Comparison of ENCODE assay signal across 1 cellular context in the genomic region with DNA sequence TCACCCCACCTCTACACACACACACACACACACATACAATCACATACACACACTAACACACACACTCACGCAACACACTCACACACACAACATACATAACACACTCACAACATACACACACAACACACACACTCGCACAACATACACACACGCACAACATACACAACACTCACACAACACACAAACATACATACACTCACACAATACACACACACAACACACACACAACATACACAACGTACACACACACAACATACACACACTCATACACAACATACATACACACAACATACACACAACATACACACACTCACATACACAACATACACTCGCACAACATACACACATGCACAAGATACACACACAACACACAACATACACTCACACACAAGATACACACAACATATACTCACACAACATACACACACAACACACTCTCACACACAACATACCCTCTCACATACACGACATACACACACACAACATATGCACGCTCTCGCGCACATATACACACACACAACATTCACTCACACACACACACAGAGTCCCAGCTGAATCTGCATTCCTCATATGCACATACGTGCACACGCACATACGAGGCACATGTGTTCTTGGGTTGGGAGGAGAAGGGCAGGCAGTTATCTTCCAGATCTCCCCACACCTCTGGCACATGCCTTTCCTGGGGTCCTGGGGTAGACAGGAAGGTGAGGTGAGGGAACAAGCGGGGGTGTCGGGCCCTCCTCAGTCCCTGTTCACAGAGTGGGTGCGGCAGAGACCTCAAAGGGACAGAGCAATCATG.
TF ChIP-seq lines count a peak whose summit lies in the region.

No MANE protein-coding gene starts in this region.

TF ChIP-seq in HepG2, 621 proteins besides CTCF, POLR2A, EP300 and RAD21 (continued from another document and continues in another):
- TF ChIP-seq HNRNPL (IDR thresholded peaks at IDR 0.05; ENCODE audit: low read depth, low read length) (no peak), ZMYM2 (CRISPR knock-in tag; IDR thresholded peaks at IDR 0.05) (no peak), WIZ (CRISPR knock-in tag; IDR thresholded peaks at IDR 0.05) (no peak), ZNF317 (CRISPR knock-in tag; IDR thresholded peaks at IDR 0.05) (no peak), MXI1 (IDR thresholded peaks at IDR 0.05; ENCODE audit: borderline replicate concordance, low read depth, low read length) (no peak), KDM6A (CRISPR knock-in tag; IDR thresholded peaks at IDR 0.05; ENCODE audit: low read depth) (no peak), TIGD3 (CRISPR knock-in tag; IDR thresholded peaks at IDR 0.05; ENCODE audit: borderline replicate concordance) (no peak), SYNCRIP (IDR thresholded peaks at IDR 0.05; ENCODE audit: insufficient read depth, low read depth, low read length) (no peak), IRF9 (CRISPR knock-in tag; IDR thresholded peaks at IDR 0.05; ENCODE audit: borderline replicate concordance) (peak; percentile 57; the same call in 1 of the 2 replicates), NFATC3 (CRISPR knock-in tag; IDR thresholded peaks at IDR 0.05) (no peak), SOX13 (IDR thresholded peaks at IDR 0.05) (no peak), SOX13 (CRISPR knock-in tag; conservative IDR thresholded peaks at IDR 0.05 in 1 of 2, IDR thresholded peaks at IDR 0.05 in 1 of 2) (no peak), KAT7 (CRISPR knock-in tag; IDR thresholded peaks at IDR 0.05; ENCODE audit: borderline replicate concordance) (peak; percentile 91), NFRKB (IDR thresholded peaks at IDR 0.05) (0 out of 2 replicates have a peak, but pooled peaks have one; percentile 62), ZFX (CRISPR knock-in tag; IDR thresholded peaks at IDR 0.05; ENCODE audit: low read depth) (no peak), CENPX (CRISPR knock-in tag; IDR thresholded peaks at IDR 0.05) (no peak), STAT5B (CRISPR knock-in tag; IDR thresholded peaks at IDR 0.05) (no peak), ZNF652 (CRISPR knock-in tag; IDR thresholded peaks at IDR 0.05; ENCODE audit: borderline replicate concordance, low read depth) (peak; percentile 44; the same call in 1 of the 2 replicates), GPN1 (CRISPR knock-in tag; IDR thresholded peaks at IDR 0.05; ENCODE audit: borderline replicate concordance) (no peak), HNF4G (IDR thresholded peaks at IDR 0.05; ENCODE audit: borderline replicate concordance, low read depth, low read length) (no peak), HNF4G (CRISPR knock-in tag; IDR thresholded peaks at IDR 0.05; ENCODE audit: borderline replicate concordance, low read depth) (no peak), ZNF557 (CRISPR knock-in tag; IDR thresholded peaks at IDR 0.05) (no peak), MED8 (CRISPR knock-in tag; IDR thresholded peaks at IDR 0.05; ENCODE audit: insufficient replicate concordance) (no peak), SP140L (CRISPR knock-in tag; IDR thresholded peaks at IDR 0.05; ENCODE audit: borderline replicate concordance) (no peak), ZMYM4 (CRISPR knock-in tag; IDR thresholded peaks at IDR 0.05) (no peak), ZNF484 (CRISPR knock-in tag; IDR thresholded peaks at IDR 0.05; ENCODE audit: borderline replicate concordance, low read depth) (no peak), FOSL2 (CRISPR knock-in tag; IDR thresholded peaks at IDR 0.05) (no peak), FOXK1 (CRISPR knock-in tag; IDR thresholded peaks at IDR 0.05; ENCODE audit: borderline replicate concordance, low read depth) (no peak), POGZ (CRISPR knock-in tag; IDR thresholded peaks at IDR 0.05) (no peak), ZNF609 (CRISPR knock-in tag; IDR thresholded peaks at IDR 0.05; ENCODE audit: borderline replicate concordance) (no peak), ZNF703 (CRISPR knock-in tag; IDR thresholded peaks at IDR 0.05; ENCODE audit: borderline replicate concordance) (no peak), XRCC5 (optimal IDR thresholded peaks at IDR 0.05; ENCODE audit: low read length) (no peak), ZNF3 (CRISPR knock-in tag; IDR thresholded peaks at IDR 0.05) (no peak), SALL2 (CRISPR knock-in tag; IDR thresholded peaks at IDR 0.05) (no peak; the same call in 1 of the 2 replicates), NFYC (CRISPR knock-in tag; IDR thresholded peaks at IDR 0.05) (no peak), TMF1 (CRISPR knock-in tag; IDR thresholded peaks at IDR 0.05; ENCODE audit: low read depth) (no peak), KAT8 (CRISPR knock-in tag; IDR thresholded peaks at IDR 0.05) (no peak), ZFP37 (CRISPR knock-in tag; IDR thresholded peaks at IDR 0.05; ENCODE audit: borderline replicate concordance) (peak; percentile 55; the same call in 1 of the 2 replicates), ERF (CRISPR knock-in tag; IDR thresholded peaks at IDR 0.05) (no peak), ZNF180 (CRISPR knock-in tag; IDR thresholded peaks at IDR 0.05; ENCODE audit: borderline replicate concordance, low read depth) (no peak), PRDM4 (CRISPR knock-in tag; IDR thresholded peaks at IDR 0.05; ENCODE audit: borderline replicate concordance) (no peak), TFDP2 (CRISPR knock-in tag; IDR thresholded peaks at IDR 0.05) (no peak), CREB1 (IDR thresholded peaks at IDR 0.05) (no peak; the same call in 1 of the 2 replicates), CREB1 (CRISPR knock-in tag; IDR thresholded peaks at IDR 0.05) (no peak), ZNF451 (CRISPR knock-in tag; IDR thresholded peaks at IDR 0.05) (no peak)
- TF ChIP-seq, protein P1, sequence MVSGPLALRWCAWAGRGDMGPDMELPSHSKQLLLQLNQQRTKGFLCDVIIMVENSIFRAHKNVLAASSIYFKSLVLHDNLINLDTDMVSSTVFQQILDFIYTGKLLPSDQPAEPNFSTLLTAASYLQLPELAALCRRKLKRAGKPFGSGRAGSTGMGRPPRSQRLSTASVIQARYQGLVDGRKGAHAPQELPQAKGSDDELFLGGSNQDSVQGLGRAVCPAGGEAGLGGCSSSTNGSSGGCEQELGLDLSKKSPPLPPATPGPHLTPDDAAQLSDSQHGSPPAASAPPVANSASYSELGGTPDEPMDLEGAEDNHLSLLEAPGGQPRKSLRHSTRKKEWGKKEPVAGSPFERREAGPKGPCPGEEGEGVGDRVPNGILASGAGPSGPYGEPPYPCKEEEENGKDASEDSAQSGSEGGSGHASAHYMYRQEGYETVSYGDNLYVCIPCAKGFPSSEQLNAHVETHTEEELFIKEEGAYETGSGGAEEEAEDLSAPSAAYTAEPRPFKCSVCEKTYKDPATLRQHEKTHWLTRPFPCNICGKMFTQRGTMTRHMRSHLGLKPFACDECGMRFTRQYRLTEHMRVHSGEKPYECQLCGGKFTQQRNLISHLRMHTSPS (CRISPR knock-in tag; IDR thresholded peaks at IDR 0.05; ENCODE audit: low read depth) = no peak
- TF ChIP-seq, protein P2, sequence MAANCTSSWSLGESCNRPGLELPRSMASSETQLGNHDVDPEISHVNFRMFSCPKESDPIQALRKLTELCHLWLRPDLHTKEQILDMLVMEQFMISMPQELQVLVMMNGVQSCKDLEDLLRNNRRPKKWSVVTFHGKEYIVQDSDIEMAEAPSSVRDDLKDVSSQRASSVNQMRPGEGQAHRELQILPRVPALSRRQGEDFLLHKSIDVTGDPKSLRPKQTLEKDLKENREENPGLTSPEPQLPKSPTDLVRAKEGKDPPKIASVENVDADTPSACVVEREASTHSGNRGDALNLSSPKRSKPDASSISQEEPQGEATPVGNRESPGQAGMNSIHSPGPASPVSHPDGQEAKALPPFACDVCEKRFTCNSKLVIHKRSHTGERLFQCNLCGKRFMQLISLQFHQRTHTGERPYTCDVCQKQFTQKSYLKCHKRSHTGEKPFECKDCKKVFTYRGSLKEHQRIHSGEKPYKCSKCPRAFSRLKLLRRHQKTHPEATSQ (CRISPR knock-in tag; IDR thresholded peaks at IDR 0.05; ENCODE audit: borderline replicate concordance) = no peak
- TF ChIP-seq, protein P3, sequence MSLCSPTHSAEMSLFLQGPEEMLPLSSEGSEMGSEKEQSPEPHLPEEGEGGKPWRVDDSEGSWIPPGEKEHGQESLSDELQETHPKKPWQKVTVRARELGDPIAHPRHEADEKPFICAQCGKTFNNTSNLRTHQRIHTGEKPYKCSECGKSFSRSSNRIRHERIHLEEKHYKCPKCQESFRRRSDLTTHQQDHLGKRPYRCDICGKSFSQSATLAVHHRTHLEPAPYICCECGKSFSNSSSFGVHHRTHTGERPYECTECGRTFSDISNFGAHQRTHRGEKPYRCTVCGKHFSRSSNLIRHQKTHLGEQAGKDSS (CRISPR knock-in tag; IDR thresholded peaks at IDR 0.05; ENCODE audit: borderline replicate concordance, low read depth) = no peak
